Comparison of ENCODE assay signal across 35 cellular contexts in genomic region chr20:2395136-2395535, GRCh38. TPM values are rescaled to one million over a fixed set of nuclear protein-coding genes. Genes with fewer than 3 reads are reported as not detected.
DNase-seq lines count a peak whose midpoint lies in the region; TF ChIP-seq lines count a peak whose summit lies in the region.
"Had no signal": no experiment of that assay in that cellular context is flagged by ENCODE, and none has a peak within 500 bp of the region (broad histone marks: within the 10 kb centered on the region; RNA-seq: fewer than 3 reads in every experiment).

No MANE protein-coding gene starts in this region.

- peak; percentile 6 for DNase-seq in NCI-H146 (lab: John Stamatoyannopoulos, UW)
- no peak for DNase-seq in NCI-H146 treated with DMSO at 0.1 percent for 48 hours (lab: John Stamatoyannopoulos, UW; ENCODE audit: unreplicated experiment)
- DNase-seq in coronary artery (ENCODE audit: low spot score): peak; percentile 41
- DNase-seq in mesenteric fat pad (ENCODE audit: low spot score): peak; percentile 71
- no peak for DNase-seq in NCI-H2196 treated with DMSO at 0.1 percent for 48 hours (lab: John Stamatoyannopoulos, UW; ENCODE audit: unreplicated experiment)
- no peak for DNase-seq in NK-92 treated with Interleukin-12 subunit alpha and Interleukin-12 subunit beta, amount 100 ng/mL, for 24 hours (lab: John Stamatoyannopoulos, UW)
- DNase-seq: 8988T; ACHN; AML-193; BE2C; C1 segment of cervical spinal cord; Caco-2; Calu3; CD4-positive, alpha-beta memory T cell; CD4-positive, alpha-beta T cell; CD4-positive, CD25-positive, alpha-beta regulatory T cell; CD8-positive, alpha-beta memory T cell; CD8-positive, alpha-beta T cell; COR-L47; DMS 273 treated with DMSO at 0.1 percent for 48 hours; DMS153; DMS53; DMS79; DMS79 treated with DMSO at 0.1 percent for 48 hours; DND-41; EL had no signal

- no peak for TF ChIP-seq CTCF in coronary artery (IDR thresholded peaks at IDR 0.05)

- no peak overlapping the region for H3K27ac ChIP-seq in coronary artery
- H3K27ac ChIP-seq: 22Rv1; A549; BLaER1; BLaER1 treated with 17β-estradiol and CSF1 and Interleukin-3, amounts not matched to agents 10 nM and 100 nM; C4-2B had no signal

- H3K4me3 ChIP-seq in coronary artery: no peak overlapping the region
- H3K4me3 ChIP-seq: A549; BLaER1; BLaER1 treated with 17β-estradiol and CSF1 and Interleukin-3, amounts not matched to agents 10 nM and 100 nM had no signal

RNA-seq across cellular contexts. Expression of gene TGM6, which starts 14.4 kb away (rescaled TPM):
- total RNA-seq in mesenteric fat pad: not detected
- total RNA-seq: A172; A673; B cell; Caco-2; Calu3; CD4-positive, alpha-beta memory T cell; CD4-positive, alpha-beta T cell; CD4-positive, CD25-positive, alpha-beta regulatory T cell; CD8-positive, alpha-beta memory T cell; CD8-positive, alpha-beta T cell; Daoy had no signal

Comparison
In these comparisons a context has a peak if more than half of its experiments do, and no peak if none do; other contexts are left out.
1. DNase-seq: peak in NCI-H146 (single experiment), coronary artery (single experiment) and mesenteric fat pad (single experiment); none in NCI-H146 treated with DMSO at 0.1 percent for 48 hours (single experiment), NCI-H2196 treated with DMSO at 0.1 percent for 48 hours (single experiment) and NK-92 treated with Interleukin-12 subunit alpha and Interleukin-12 subunit beta, amount 100 ng/mL, for 24 hours (single experiment).